In genomic region chr16:51577621-51578303, GRCh38 we compare ENCODE assay signal across 13 cellular contexts.
DNase-seq lines count a peak whose midpoint lies in the region; ATAC-seq, FAIRE-seq and TF ChIP-seq lines count a peak whose summit lies in the region.
"Had no signal": no experiment of that assay in that cellular context is flagged by ENCODE, and none has a peak within 500 bp of the region (broad histone marks: within the 10 kb centered on the region; RNA-seq: fewer than 3 reads in every experiment).

No MANE protein-coding gene starts in this region.

- H3K27ac Mint-ChIP-seq in activated naive CD4-positive, alpha-beta T cell treated with anti-CD3 and anti-CD28 coated beads for 36 hours: no peak overlapping the region
- H3K27ac Mint-ChIP-seq: activated naive CD4-positive, alpha-beta T cell treated with anti-CD3 and anti-CD28 coated beads, Interleukin-2, amount 50 U/mL, for 72 hours; CD4-positive, alpha-beta memory T cell had no signal

- CTCF ChIA-PET in RWPE1 (lab: Yijun Ruan, JAX): no interaction called here
- CTCF ChIA-PET in activated naive CD4-positive, alpha-beta T cell treated with anti-CD3 and anti-CD28 coated beads for 36 hours (lab: Charles Lee): no interaction called here

- H3K79me2 ChIP-seq in keratinocyte (ENCODE audit: control insufficient read depth, insufficient read depth, low read length): no peaks in the 10 kb centered on the region

- dilution Hi-C loops in keratinocyte (cut with MboI; ENCODE audit: extremely low pct_ligation_motif_present, low sequenced_read_pairs): no loop called here

- DNase-seq in Caki2 (ENCODE audit: low read depth) (peak; percentile 89), RWPE1 (ENCODE audit: low spot score) (peak; percentile 67), keratinocyte (ENCODE audit: low read depth, low spot score) (peak; percentile 80), NCI-H446 treated with DMSO at 0.1 percent for 48 hours (lab: John Stamatoyannopoulos, UW) (no peak), mesenteric fat pad (ENCODE audit: low spot score) (no peak)
- DNase-seq in activated naive CD4-positive, alpha-beta T cell treated with anti-CD3 and anti-CD28 coated beads for 36 hours: no peak
- DNase-seq: activated CD4-positive, alpha-beta T cell treated with anti-CD3 and anti-CD28 coated beads, Interleukin-2, amount 50 U/mL, for 1 hour; CD4-positive, alpha-beta memory T cell; effector CD8-positive, alpha-beta T cell; SIG-M5 had no signal

- H3K9me3 ChIP-seq in keratinocyte (ENCODE audit: control insufficient read depth, low read depth, low read length): no peaks in the 10 kb centered on the region

- peak overlapping the region in 1 of 3 experiments; percentile 15 for H3K4me3 ChIP-seq in keratinocyte (ENCODE audit: control insufficient read depth in 2 of 3, extremely low read depth in 1 of 3, insufficient read depth in 2 of 3, low read depth in 1 of 3, low read length in 3 of 3)

- no peaks in the 10 kb centered on the region for H3K27me3 Mint-ChIP-seq in activated naive CD4-positive, alpha-beta T cell treated with anti-CD3 and anti-CD28 coated beads for 36 hours (ENCODE audit: low read depth)
- H3K27me3 Mint-ChIP-seq: CD4-positive, alpha-beta memory T cell had no signal

- H3K4me2 ChIP-seq in keratinocyte (ENCODE audit: control insufficient read depth, extremely low read depth, insufficient read depth, low read depth, low read length): peak overlapping the region; percentile 69

- H3K9me3 Mint-ChIP-seq in activated naive CD4-positive, alpha-beta T cell treated with anti-CD3 and anti-CD28 coated beads for 36 hours: peaks cover 7% of the 10 kb centered on the region

- FAIRE-seq in keratinocyte (lab: Jason Lieb, UNC): peak; percentile 100

- no peaks in the 10 kb centered on the region for H3K36me3 Mint-ChIP-seq in activated naive CD4-positive, alpha-beta T cell treated with anti-CD3 and anti-CD28 coated beads for 36 hours (ENCODE audit: low read depth)
- H3K36me3 Mint-ChIP-seq: activated naive CD4-positive, alpha-beta T cell treated with anti-CD3 and anti-CD28 coated beads, Interleukin-2, amount 50 U/mL, for 72 hours; CD4-positive, alpha-beta memory T cell had no signal

- peaks cover 15% of the 10 kb centered on the region for H3K4me1 ChIP-seq in keratinocyte (ENCODE audit: control insufficient read depth, extremely low read depth, insufficient read depth, low read length)

- no peaks in the 10 kb centered on the region for H3K36me3 ChIP-seq in keratinocyte (ENCODE audit: control insufficient read depth in 2 of 2, extremely low read depth in 1 of 2, insufficient read depth in 2 of 2, low read length in 2 of 2)

- ATAC-seq in HG02798 (IDR thresholded peaks at IDR 0.05; ENCODE audit: poor library complexity, unreplicated experiment) (peak; percentile 62), HG02981 (IDR thresholded peaks at IDR 0.05; ENCODE audit: unreplicated experiment) (no peak)

- no peaks in the 10 kb centered on the region for H3K9me1 ChIP-seq in keratinocyte (ENCODE audit: control insufficient read depth, extremely low read depth, insufficient read depth, low read length)

- intact Hi-C loops in activated naive CD4-positive, alpha-beta T cell treated with anti-CD3 and anti-CD28 coated beads for 36 hours (cut with micrococcal nuclease): no loop called here

- H3K4me3 Mint-ChIP-seq in activated naive CD4-positive, alpha-beta T cell treated with anti-CD3 and anti-CD28 coated beads for 36 hours: no peak overlapping the region
- H3K4me3 Mint-ChIP-seq: CD4-positive, alpha-beta memory T cell had no signal

- H3K27ac ChIP-seq in RWPE1 (no peak overlapping the region), keratinocyte (ENCODE audit: control insufficient read depth, insufficient read depth, low read length) (peak overlapping the region; percentile 10)

- H3K4me1 Mint-ChIP-seq in activated naive CD4-positive, alpha-beta T cell treated with anti-CD3 and anti-CD28 coated beads for 36 hours (ENCODE audit: low read depth): no peaks in the 10 kb centered on the region
- H3K4me1 Mint-ChIP-seq: CD4-positive, alpha-beta memory T cell had no signal

- H2AFZ ChIP-seq in keratinocyte (ENCODE audit: control insufficient read depth, low read length): no peak overlapping the region

- H4K20me1 ChIP-seq in keratinocyte (ENCODE audit: control insufficient read depth, extremely low read depth, insufficient read depth, low read length): no peaks in the 10 kb centered on the region

- in situ Hi-C loops in Caki2 (cut with HindIII; ENCODE audit: low pct_unique_long_range_greater_than_20kb, low sequenced_read_pairs): no loop called here

- POLR2A ChIA-PET in RWPE1 (lab: Yijun Ruan, JAX; ENCODE audit: low non-redundant PET): no interaction called here

- H3K9ac ChIP-seq in keratinocyte (ENCODE audit: control insufficient read depth, extremely low read depth, insufficient read depth, low read length): no peak overlapping the region

- no peaks in the 10 kb centered on the region for H3K27me3 ChIP-seq in keratinocyte (ENCODE audit: control insufficient read depth, extremely low read depth, insufficient read depth, low read length)

- TF ChIP-seq CTCF in RWPE1 (conservative IDR thresholded peaks at IDR 0.05; ENCODE audit: low read depth) (no peak), keratinocyte (optimal IDR thresholded peaks at IDR 0.05 in 1 of 3, IDR thresholded peaks at IDR 0.05 in 1 of 3, conservative IDR thresholded peaks at IDR 0.05 in 1 of 3; ENCODE audit: extremely low read depth in 1 of 3, insufficient read depth in 2 of 3, low read length in 3 of 3) (no peak)

Comparison
In these comparisons a context has a peak if more than half of its experiments do, and no peak if none do; other contexts are left out.
1. DNase-seq: peak in Caki2 (single experiment), RWPE1 (single experiment) and keratinocyte (single experiment); none in NCI-H446 treated with DMSO at 0.1 percent for 48 hours (single experiment), activated naive CD4-positive, alpha-beta T cell treated with anti-CD3 and anti-CD28 coated beads for 36 hours (single experiment) and mesenteric fat pad (single experiment).